ENCODE assay signal across 8 cellular contexts in the genomic region with DNA sequence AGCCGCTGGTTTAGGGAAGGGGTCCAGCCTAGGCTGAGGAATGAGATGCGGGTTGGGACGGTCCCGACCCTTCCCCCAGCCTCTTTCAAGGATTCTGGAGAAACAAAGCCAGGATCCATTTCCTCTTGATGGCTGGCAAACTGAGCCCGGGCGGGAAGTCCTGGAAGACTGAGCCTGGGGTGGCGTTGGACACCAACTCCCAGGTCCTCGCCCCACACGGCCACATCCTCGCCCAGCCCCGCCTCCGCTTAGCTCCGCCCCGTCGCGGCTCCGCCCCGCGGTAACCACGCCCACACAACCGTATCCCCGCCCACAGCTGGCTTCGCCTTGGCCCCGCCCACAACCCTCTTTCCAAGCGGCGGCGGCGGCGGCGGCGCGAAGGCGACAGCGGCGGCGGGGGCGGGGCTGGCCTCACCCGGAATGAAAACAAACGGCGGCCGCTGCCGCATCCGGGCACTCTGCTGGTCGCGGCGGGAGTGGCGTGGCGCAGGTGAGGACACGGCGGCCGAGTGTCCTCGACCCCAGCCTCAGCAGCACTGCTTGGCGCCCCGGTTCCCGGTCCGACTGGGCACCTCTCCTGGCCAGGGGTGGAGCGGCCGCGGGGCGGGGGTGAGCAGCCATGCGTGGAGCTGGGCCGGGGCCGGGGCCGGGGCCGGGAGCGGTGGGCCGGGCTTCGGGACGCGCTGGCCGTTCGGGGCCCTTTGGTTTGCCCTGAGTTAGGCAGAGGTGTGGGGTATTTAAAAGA. TPM values are rescaled to one million over a fixed set of nuclear protein-coding genes. Genes with fewer than 3 reads are reported as not detected.
A peak's percentile ranks its signal among the peaks of the same experiment; 100 is the strongest.
DNase-seq lines count a peak whose midpoint lies in the region; ATAC-seq and TF ChIP-seq lines count a peak whose summit lies in the region.

TSS of gene NUB1 (plus strand) at position 456 of the 745 bp plus-strand sequence. CDS start 3,538 bp downstream, outside the sequence.

- TF ChIP-seq CTCF in foreskin fibroblast (IDR thresholded peaks at IDR 0.05; ENCODE audit: low read depth, low read length) (no peak), neural crest cell (conservative IDR thresholded peaks at IDR 0.05) (no peak), stomach (IDR thresholded peaks at IDR 0.05) (no peak)

- no peaks in the 10 kb centered on the region for H3K9me3 Mint-ChIP-seq in neural crest cell

- no peak for TF ChIP-seq EP300 in stomach (IDR thresholded peaks at IDR 0.05)

- H3K4me3 Mint-ChIP-seq in neural crest cell, result peak within 1 kb of the TSS; percentile 86

- peaks cover 4% of the 10 kb centered on the region for H3K4me1 ChIP-seq in SJCRH30
- peaks cover 18 to 54% (median 41%) of the 10 kb centered on the region in 4 donors for H3K4me1 ChIP-seq in stomach

- H3K9me3 ChIP-seq in SJCRH30 (replicated peaks) (no peaks in the 10 kb centered on the region), stomach (no peaks in the 10 kb centered on the region)

- ATAC-seq in GM21825 (IDR thresholded peaks at IDR 0.05; ENCODE audit: unreplicated experiment), result peak; percentile 55

- peak within 1 kb of the TSS; percentile 45; the same call in 1 of the 2 replicates for H3K27ac ChIP-seq in SJCRH30
- peak within 1 kb of the TSS; percentile 87 to 97 (median 91) for H3K27ac ChIP-seq in stomach

- H3K36me3 ChIP-seq in SJCRH30 (peaks cover 6% of the 10 kb centered on the region; the same call in 1 of the 2 replicates), stomach (peaks cover 3 to 29% (median 19%) of the 10 kb centered on the region in 4 donors)

- 3 to 8% (median 4%) methylated on average over 26 to 72 of the region's 72 CpGs for whole genome bisulfite sequencing in stomach, 5 donors

- H3K4me3 ChIP-seq in SJCRH30 (peak within 1 kb of the TSS; percentile 90), foreskin fibroblast (ENCODE audit: low read depth in 1 of 2, low read length in 2 of 2) (peak within 1 kb of the TSS; percentile 70 to 94), stomach (peak within 1 kb of the TSS; percentile 84 to 96 (median 93))

- H3K27ac Mint-ChIP-seq in neural crest cell (ENCODE audit: unreplicated experiment), result no peak within 1 kb of the TSS

- peaks cover 4% of the 10 kb centered on the region for H3K4me1 Mint-ChIP-seq in neural crest cell

- H3K27me3 Mint-ChIP-seq in neural crest cell (ENCODE audit: low read depth), result peaks cover 11% of the 10 kb centered on the region

- peak in 1 of 4 donors; percentile 38 for TF ChIP-seq POLR2A in stomach (IDR thresholded peaks at IDR 0.05)

- intact Hi-C loops in stomach (cut with DNase I; ENCODE audit: low total_unique reads), result no loop called here

- H3K36me3 Mint-ChIP-seq in neural crest cell (ENCODE audit: low read depth), result no peaks in the 10 kb centered on the region

- H3K27me3 ChIP-seq in SJCRH30 (no peaks in the 10 kb centered on the region), stomach (no peaks in the 10 kb centered on the region)

- peak; percentile 3 for DNase-seq in DMS79 (lab: John Stamatoyannopoulos, UW)
- DNase-seq in LoVo (ENCODE audit: low spot score), result peak; percentile 98
- DNase-seq in SJCRH30, result peak; percentile 90 to 94
- DNase-seq in activated naive CD4-positive, alpha-beta T cell (lab: John Stamatoyannopoulos, UW), result peak; percentile 82 to 94 (median 89)
- DNase-seq in foreskin fibroblast, result peak; percentile 71 to 93
- peak; percentile 99 for DNase-seq in neural crest cell (ENCODE audit: low read depth, low spot score)
- peak; percentile 96 for DNase-seq in stomach

RNA-seq across cellular contexts. Expression of gene NUB1, which starts in this region (rescaled TPM):
- 56.8 and 61.5 TPM in 2 replicates for total RNA-seq in SJCRH30 (2014; rRNA removed; shearing (Covaris generic))
- total RNA-seq in neural crest cell (32.6 and 33.2 TPM in 2 replicates), stomach (100 to 1,000 TPM in 1 of 5 donors, 10 to 100 TPM in 4; 16.3 to 121 (median 40.0) TPM)
- polyA plus RNA-seq in stomach, result 10 to 100 TPM; 22.2 to 31.6 (median 26.5) TPM

Comparison
In these comparisons a context has a peak if more than half of its experiments do, and no peak if none do; other contexts are left out.
1. Peak in every context shown above with its lines: DNase-seq, ATAC-seq, H3K4me3 ChIP-seq and H3K27ac ChIP-seq.
2. DNase-seq: peak in every context shown above with its lines; median percentile 99 in neural crest cell; 98 in LoVo; 96 in stomach; 92 in SJCRH30; 89 in activated naive CD4-positive, alpha-beta T cell; 82 in foreskin fibroblast; 3 in DMS79.